8 cellular contexts compared by ENCODE assay signal in the genomic region with DNA sequence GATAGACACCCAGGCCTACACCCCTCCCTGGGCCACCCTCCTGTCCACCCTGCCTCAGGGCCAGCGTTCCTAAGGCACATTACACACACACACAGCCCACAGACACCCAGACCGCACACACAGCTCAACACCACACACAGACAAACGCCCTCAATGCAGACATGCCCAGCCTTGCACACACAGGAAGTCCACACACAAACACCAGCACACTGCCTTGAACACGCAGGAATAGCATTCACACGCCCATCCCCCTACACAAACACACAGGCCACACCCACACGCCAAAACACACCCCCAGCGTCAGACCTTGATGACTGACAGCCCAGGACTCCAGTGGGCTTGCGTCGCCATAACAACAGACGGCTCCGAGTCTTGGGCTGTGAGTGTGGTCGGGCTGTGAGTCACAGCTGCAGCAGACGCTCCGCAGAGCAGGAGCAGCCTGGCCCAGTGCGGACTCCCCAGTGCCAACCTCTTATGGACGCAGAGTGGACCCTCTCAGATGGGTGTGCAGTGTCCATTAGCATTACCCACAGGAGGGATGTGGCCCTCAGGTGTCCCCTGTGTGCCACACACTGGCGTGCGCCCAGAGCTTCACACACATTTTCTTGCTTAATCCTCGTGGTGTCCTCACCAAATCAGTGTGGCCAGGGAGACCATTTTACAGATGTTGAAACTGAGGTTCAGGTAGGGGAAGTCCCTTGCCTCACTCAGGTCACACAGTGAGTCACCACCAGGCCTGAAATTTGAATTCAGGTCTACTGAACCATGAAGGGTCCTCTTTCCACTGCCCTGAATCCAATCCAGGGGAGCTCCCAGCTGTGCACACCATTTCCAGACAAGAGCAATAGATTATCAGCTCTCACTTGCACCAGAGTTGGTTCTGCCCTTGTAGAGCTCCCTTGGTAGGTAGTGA. TPM values are rescaled to one million over a fixed set of nuclear protein-coding genes. Genes with fewer than 3 reads are reported as not detected.
DNase-seq lines count a peak whose midpoint lies in the region; ATAC-seq and TF ChIP-seq lines count a peak whose summit lies in the region.

No MANE protein-coding gene starts in this region.

- H3K27me3 ChIP-seq in RWPE2 (ENCODE audit: insufficient read depth, poor library complexity, severe bottlenecking) (no peaks in the 10 kb centered on the region), smooth muscle cell (ENCODE audit: low read depth) (no peaks in the 10 kb centered on the region)

- peak overlapping the region; percentile 9 for H2AFZ ChIP-seq in smooth muscle cell (ENCODE audit: low read depth)

- H4K20me1 ChIP-seq in smooth muscle cell (ENCODE audit: low read depth) = no peaks in the 10 kb centered on the region

- H3K36me3 ChIP-seq in RWPE2 (ENCODE audit: low read depth) = no peaks in the 10 kb centered on the region
- H3K36me3 ChIP-seq in smooth muscle cell (ENCODE audit: low read depth) = no peaks in the 10 kb centered on the region

- no peaks in the 10 kb centered on the region for H3F3A ChIP-seq in smooth muscle cell (ENCODE audit: low read depth)

- ATAC-seq in HG03342 (IDR thresholded peaks at IDR 0.05; ENCODE audit: unreplicated experiment) (peak; percentile 83), RWPE2 (ENCODE audit: low read depth) (peak; percentile 89)

- TF ChIP-seq POLR2A in GM19193 (IDR thresholded peaks at IDR 0.05; ENCODE audit: extremely low read depth, insufficient read depth, insufficient read length) = peak; percentile 48

- DNase-seq in Ammon's horn (ENCODE audit: low spot score) (peak; percentile 86), RWPE2 (ENCODE audit: low spot score) (peak; percentile 94), glomerular visceral epithelial cell (ENCODE audit: extremely low spot score) (peak; percentile 95), smooth muscle cell (lab: John Stamatoyannopoulos, UW; ENCODE audit: unreplicated experiment) (peak; percentile 55), DMS79 treated with DMSO at 0.1 percent for 48 hours (lab: John Stamatoyannopoulos, UW) (no peak)
- peak; percentile 68 for DNase-seq in activated effector memory CD4-positive, alpha-beta T cell treated with Interleukin-2 at 50 U/mL for 16 hours

- peak overlapping the region; percentile 9 for H3K27ac ChIP-seq in RWPE2 (ENCODE audit: poor library complexity, severe bottlenecking)
- peak overlapping the region; percentile 32 for H3K27ac ChIP-seq in smooth muscle cell (ENCODE audit: low read depth)

- H3K9me3 ChIP-seq in RWPE2 (ENCODE audit: severe bottlenecking) (peaks cover 5% of the 10 kb centered on the region), smooth muscle cell (replicated peaks; ENCODE audit: low read depth) (no peaks in the 10 kb centered on the region)

- peak overlapping the region; percentile 35 for H3K4me2 ChIP-seq in smooth muscle cell

- H3K4me1 ChIP-seq in RWPE2 (ENCODE audit: insufficient read depth, poor library complexity, severe bottlenecking) = peaks cover 13% of the 10 kb centered on the region
- H3K4me1 ChIP-seq in smooth muscle cell (ENCODE audit: low read depth) = no peaks in the 10 kb centered on the region

- no peaks in the 10 kb centered on the region for H3K79me2 ChIP-seq in smooth muscle cell (ENCODE audit: low read depth)

- no peak for TF ChIP-seq CTCF in RWPE2 (IDR thresholded peaks at IDR 0.05; ENCODE audit: poor library complexity, severe bottlenecking)
- TF ChIP-seq CTCF in smooth muscle cell (IDR thresholded peaks at IDR 0.05; ENCODE audit: borderline replicate concordance, insufficient read depth, poor library complexity, severe bottlenecking) = no peak

- 20% methylated on average over 19 of the region's 19 CpGs for WGBS in smooth muscle cell (ENCODE audit: low lambda C conversion rate)

- no peak overlapping the region for H3K4me3 ChIP-seq in RWPE2 (ENCODE audit: severe bottlenecking)
- H3K4me3 ChIP-seq in smooth muscle cell = no peak overlapping the region

- H3K9ac ChIP-seq in smooth muscle cell (ENCODE audit: low read depth) = peak overlapping the region; percentile 51

RNA-seq across cellular contexts. Expression of gene RAI1, which starts 17.8 kb away (rescaled TPM):
- total RNA-seq in smooth muscle cell = 11.1 and 12.2 TPM in 2 replicates
- 17.6 and 19.2 TPM in 2 replicates for polyA plus RNA-seq in smooth muscle cell
